8 cellular contexts compared by ENCODE assay signal in the genomic region with DNA sequence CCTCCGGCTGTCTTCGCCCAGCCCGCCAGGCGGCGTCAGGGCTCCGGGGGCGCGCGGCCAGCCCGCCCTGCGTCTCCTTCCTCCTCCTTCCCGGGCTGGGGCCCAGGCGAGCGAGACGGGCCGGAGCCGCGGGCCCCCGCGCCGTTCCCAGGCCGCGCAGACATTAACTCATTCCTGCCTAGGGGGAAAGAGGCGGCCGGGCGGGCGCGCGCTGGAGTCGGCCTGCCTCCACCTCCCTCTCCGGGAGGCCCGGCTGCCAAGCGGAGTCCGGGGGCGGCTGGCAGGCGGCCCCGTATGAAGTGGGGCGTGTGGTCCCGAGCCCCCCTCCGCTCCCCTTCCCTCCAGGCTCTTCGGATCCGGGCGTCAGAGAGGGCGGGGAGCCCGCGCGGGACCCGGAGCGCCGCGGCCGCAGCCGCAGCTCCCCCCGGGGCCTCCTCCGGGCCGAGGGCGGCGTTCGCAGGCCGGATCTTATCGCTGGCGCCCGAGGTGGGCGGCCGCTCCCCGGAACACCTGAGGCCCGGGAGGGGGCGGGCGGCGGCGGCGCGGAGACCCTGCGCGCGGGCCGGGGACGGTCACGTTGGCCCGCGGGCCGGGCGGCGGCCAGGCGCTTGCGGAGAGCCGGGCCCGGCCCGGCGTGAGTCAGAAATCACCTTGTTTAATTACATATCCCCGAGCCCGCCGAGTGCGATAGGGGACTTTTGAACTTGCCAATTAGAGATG. TPM values are rescaled to one million over a fixed set of nuclear protein-coding genes. Genes with fewer than 3 reads are reported as not detected.
DNase-seq lines count a peak whose midpoint lies in the region; ATAC-seq and TF ChIP-seq lines count a peak whose summit lies in the region.

No MANE protein-coding gene starts in this region.

- H3K9me3 Mint-ChIP-seq in activated T-helper 17 cell treated with anti-CD3 and anti-CD28 coated beads, Interleukin-2, amount 50 U/mL, for 72 hours, result no peaks in the 10 kb centered on the region
- no peaks in the 10 kb centered on the region for H3K9me3 Mint-ChIP-seq in nephron progenitor cell
- no peaks in the 10 kb centered on the region for H3K9me3 Mint-ChIP-seq in stimulated activated naive CD8-positive, alpha-beta T cell treated with anti-CD3 and anti-CD28 coated beads, Interleukin-15, Interleukin-2, amounts not matched to agents 100 ng/mL and 50 ng/mL, for 24 hours

- H3K36me3 Mint-ChIP-seq in activated T-helper 17 cell treated with anti-CD3 and anti-CD28 coated beads, Interleukin-2, amount 50 U/mL, for 72 hours (ENCODE audit: low read depth), result no peaks in the 10 kb centered on the region
- no peaks in the 10 kb centered on the region for H3K36me3 Mint-ChIP-seq in nephron progenitor cell (ENCODE audit: low read depth)
- H3K36me3 Mint-ChIP-seq in stimulated activated naive CD8-positive, alpha-beta T cell treated with anti-CD3 and anti-CD28 coated beads, Interleukin-15, Interleukin-2, amounts not matched to agents 100 ng/mL and 50 ng/mL, for 24 hours (ENCODE audit: low read depth), result no peaks in the 10 kb centered on the region

- peak overlapping the region; percentile 96 for H3K27ac Mint-ChIP-seq in activated T-helper 17 cell treated with anti-CD3 and anti-CD28 coated beads, Interleukin-2, amount 50 U/mL, for 72 hours
- H3K27ac Mint-ChIP-seq in nephron progenitor cell, result no peak overlapping the region
- H3K27ac Mint-ChIP-seq in stimulated activated naive CD8-positive, alpha-beta T cell treated with anti-CD3 and anti-CD28 coated beads, Interleukin-15, Interleukin-2, amounts not matched to agents 100 ng/mL and 50 ng/mL, for 24 hours, result peak overlapping the region; percentile 91

- H3K27me3 ChIP-seq in HUES64 (ENCODE audit: insufficient read depth, low read length) (no peaks in the 10 kb centered on the region), Peyer's patch (no peaks in the 10 kb centered on the region)

- ATAC-seq in GM21515 (IDR thresholded peaks at IDR 0.05; ENCODE audit: unreplicated experiment), result peak; percentile 77
- peak; percentile 93 for ATAC-seq in activated T-helper 17 cell treated with anti-CD3 and anti-CD28 coated beads, Interleukin-2, amount 50 U/mL, for 72 hours (replicated peaks)

- peak; percentile 81 for DNase-seq in DMS53 treated with DMSO at 0.1 percent for 48 hours (lab: John Stamatoyannopoulos, UW; ENCODE audit: unreplicated experiment)
- DNase-seq in Peyer's patch, result peak; percentile 77 to 93 (median 93)
- peak; percentile 90 for DNase-seq in fibroblast of pulmonary artery (ENCODE audit: low read depth)
- DNase-seq in nephron progenitor cell, result peak; percentile 87

- H3K4me1 ChIP-seq in HUES64 (ENCODE audit: insufficient read depth, low read length), result peaks cover 10% of the 10 kb centered on the region
- H3K4me1 ChIP-seq in Peyer's patch, result peaks cover 0 to 4% (median 1%) of the 10 kb centered on the region in 4 donors

- no peaks in the 10 kb centered on the region for H3K4me1 Mint-ChIP-seq in activated T-helper 17 cell treated with anti-CD3 and anti-CD28 coated beads, Interleukin-2, amount 50 U/mL, for 72 hours
- peaks cover 51% of the 10 kb centered on the region for H3K4me1 Mint-ChIP-seq in nephron progenitor cell
- peaks cover 19% of the 10 kb centered on the region for H3K4me1 Mint-ChIP-seq in stimulated activated naive CD8-positive, alpha-beta T cell treated with anti-CD3 and anti-CD28 coated beads, Interleukin-15, Interleukin-2, amounts not matched to agents 100 ng/mL and 50 ng/mL, for 24 hours (ENCODE audit: low read depth)

- peak overlapping the region; percentile 51; the same call in 1 of the 2 replicates for H3K27ac ChIP-seq in HUES64 (ENCODE audit: low read depth, low read length)
- peak overlapping the region; percentile 94 to 98 (median 96) for H3K27ac ChIP-seq in Peyer's patch

- no peaks in the 10 kb centered on the region for H3K27me3 Mint-ChIP-seq in activated T-helper 17 cell treated with anti-CD3 and anti-CD28 coated beads, Interleukin-2, amount 50 U/mL, for 72 hours
- peaks cover 6% of the 10 kb centered on the region for H3K27me3 Mint-ChIP-seq in nephron progenitor cell (ENCODE audit: low read depth, poor library complexity)
- no peaks in the 10 kb centered on the region for H3K27me3 Mint-ChIP-seq in stimulated activated naive CD8-positive, alpha-beta T cell treated with anti-CD3 and anti-CD28 coated beads, Interleukin-15, Interleukin-2, amounts not matched to agents 100 ng/mL and 50 ng/mL, for 24 hours

- H3K4me3 ChIP-seq in HUES64 (ENCODE audit: low read length) (peak overlapping the region; percentile 64), Peyer's patch (peak overlapping the region; percentile 81 to 95 (median 84)), fibroblast of pulmonary artery (replicated peaks; ENCODE audit: low read depth, low read length) (peak overlapping the region; percentile 56)

- under 1% methylated on average over 94 of the region's 94 CpGs for WGBS in HUES64

- TF ChIP-seq CTCF in Peyer's patch (IDR thresholded peaks at IDR 0.05) (peak; percentile 81 to 99 (median 94)), fibroblast of pulmonary artery (IDR thresholded peaks at IDR 0.05; ENCODE audit: low read length, missing control alignments) (no peak), nephron progenitor cell (IDR thresholded peaks at IDR 0.05) (peak; percentile 74)

- peak overlapping the region; percentile 86 for H3K4me3 Mint-ChIP-seq in activated T-helper 17 cell treated with anti-CD3 and anti-CD28 coated beads, Interleukin-2, amount 50 U/mL, for 72 hours
- H3K4me3 Mint-ChIP-seq in nephron progenitor cell, result peak overlapping the region; percentile 83
- peak overlapping the region; percentile 85 for H3K4me3 Mint-ChIP-seq in stimulated activated naive CD8-positive, alpha-beta T cell treated with anti-CD3 and anti-CD28 coated beads, Interleukin-15, Interleukin-2, amounts not matched to agents 100 ng/mL and 50 ng/mL, for 24 hours

- H3K9ac ChIP-seq in HUES64 (ENCODE audit: low read depth, low read length), result peak overlapping the region; percentile 74

- TF ChIP-seq POLR2A in Peyer's patch (IDR thresholded peaks at IDR 0.05), result peak; percentile 59 to 72

- no peaks in the 10 kb centered on the region for H3K9me3 ChIP-seq in HUES64 (ENCODE audit: insufficient read depth, low read depth, low read length)
- no peaks in the 10 kb centered on the region for H3K9me3 ChIP-seq in Peyer's patch

- H3K36me3 ChIP-seq in HUES64 (ENCODE audit: insufficient read depth, low read length) (no peaks in the 10 kb centered on the region), Peyer's patch (no peaks in the 10 kb centered on the region)

RNA-seq across cellular contexts. Expression of a gene that starts 43.1 kb away (rescaled TPM):
- 0.30 TPM for polyA plus RNA-seq in HUES64 (2013, experiment 1 of 2)
- polyA plus RNA-seq in HUES64 (2013, experiment 2 of 2), result 0.44 TPM
- total RNA-seq in Peyer's patch, result 1 to 10 TPM; 1.3 to 9.1 (median 2.3) TPM
- total RNA-seq in activated T-helper 17 cell treated with anti-CD3 and anti-CD28 coated beads, Interleukin-2, amount 50 U/mL, for 72 hours, result under 1 TPM in 1 of 2 donors, not detected in 1; 0.11 TPM

RNA-seq across cellular contexts. Expression of a gene that starts 45.0 kb away (rescaled TPM):
- 54.8 TPM for polyA plus RNA-seq in HUES64 (2013, experiment 1 of 2)
- 52.4 TPM for polyA plus RNA-seq in HUES64 (2013, experiment 2 of 2)
- 10 to 100 TPM; 17.1 to 40.1 (median 24.9) TPM for total RNA-seq in Peyer's patch
- total RNA-seq in activated T-helper 17 cell treated with anti-CD3 and anti-CD28 coated beads, Interleukin-2, amount 50 U/mL, for 72 hours, result 10 to 100 TPM; 11.1 to 14.4 TPM

RNA-seq across cellular contexts. Expression of a gene that starts 57.0 kb away (rescaled TPM):
- not detected for polyA plus RNA-seq in HUES64 (2013, experiment 1 of 2)
- polyA plus RNA-seq in HUES64 (2013, experiment 2 of 2), result not detected
- not detected for total RNA-seq in Peyer's patch
- total RNA-seq in activated T-helper 17 cell treated with anti-CD3 and anti-CD28 coated beads, Interleukin-2, amount 50 U/mL, for 72 hours, result not detected

Comparison
In these comparisons a context has a peak if more than half of its experiments do, and no peak if none do; other contexts are left out.
1. Peak in every context shown above with its lines: DNase-seq, ATAC-seq, H3K4me3 ChIP-seq and H3K27ac ChIP-seq.